In genomic region chr13:112580912-112581311, GRCh38 we compare ENCODE assay signal across 16 cellular contexts. TPM values are rescaled to one million over a fixed set of nuclear protein-coding genes. Genes with fewer than 3 reads are reported as not detected.
A peak's percentile ranks its signal among the peaks of the same experiment; 100 is the strongest.
DNase-seq lines count a peak whose midpoint lies in the region; ATAC-seq and TF ChIP-seq lines count a peak whose summit lies in the region.
"Had no signal": no experiment of that assay in that cellular context is flagged by ENCODE, and none has a peak within 500 bp of the region (broad histone marks: within the 10 kb centered on the region; RNA-seq: fewer than 3 reads in every experiment).

No MANE protein-coding gene starts in this region.

- H3K9me3 ChIP-seq in left ventricle myocardium inferior (replicated peaks): no peaks in the 10 kb centered on the region
- H3K9me3 ChIP-seq in T-helper 17 cell (ENCODE audit: control insufficient read depth, low read length, poor library complexity, severe bottlenecking): no peaks in the 10 kb centered on the region
- no peaks in the 10 kb centered on the region for H3K9me3 ChIP-seq in gastroesophageal sphincter

- TF ChIP-seq EP300 in gastroesophageal sphincter (IDR thresholded peaks at IDR 0.05): no peak

- no peaks in the 10 kb centered on the region for H3K27me3 Mint-ChIP-seq in T-helper 17 cell

- 50 to 57% methylated on average over 1 to 2 of the region's 3 CpGs for WGBS in gastroesophageal sphincter (ENCODE audit: low coverage in 1 of 2), 2 donors

- no peak for TF ChIP-seq CTCF in left ventricle myocardium inferior (IDR thresholded peaks at IDR 0.05; ENCODE audit: borderline replicate concordance)
- no peak for TF ChIP-seq CTCF in gastroesophageal sphincter (IDR thresholded peaks at IDR 0.05)

- ATAC-seq in left ventricle myocardium superior (peak; percentile 42), T-helper 17 cell (no peak), gastroesophageal sphincter (no peak)
- no peak for ATAC-seq in stimulated activated effector memory CD8-positive, alpha-beta T cell treated with anti-CD3 and anti-CD28 coated beads, Interleukin-12 subunit alpha, Interleukin-12 subunit beta, amount 100 ng/mL, for 72 hours
- ATAC-seq: A549; CD8-positive, alpha-beta T cell had no signal

- H3K4me3 Mint-ChIP-seq in T-helper 17 cell: no peak overlapping the region
- no peak overlapping the region for H3K4me3 Mint-ChIP-seq in stimulated activated effector memory CD8-positive, alpha-beta T cell treated with anti-CD3 and anti-CD28 coated beads, Interleukin-12 subunit alpha, Interleukin-12 subunit beta, amount 100 ng/mL, for 72 hours
- H3K4me3 Mint-ChIP-seq: CD8-positive, alpha-beta T cell; H9 had no signal

- H3K27ac ChIP-seq in left ventricle myocardium inferior (replicated peaks) (no peak overlapping the region), gastroesophageal sphincter (peak overlapping the region in 3 of 4 donors; percentile 21 to 48 (median 42))
- H3K27ac ChIP-seq: A549, C4-2B had no signal

- TF ChIP-seq POLR2A in gastroesophageal sphincter (IDR thresholded peaks at IDR 0.05): no peak

- H3K4me1 Mint-ChIP-seq in T-helper 17 cell: peaks cover 38% of the 10 kb centered on the region
- peaks cover 32% of the 10 kb centered on the region for H3K4me1 Mint-ChIP-seq in stimulated activated effector memory CD8-positive, alpha-beta T cell treated with anti-CD3 and anti-CD28 coated beads, Interleukin-12 subunit alpha, Interleukin-12 subunit beta, amount 100 ng/mL, for 72 hours

- intact Hi-C loops in left ventricle myocardium superior (cut with micrococcal nuclease) (no loop called here), left ventricle myocardium inferior (cut with micrococcal nuclease) (no loop called here)

- H3K9me3 Mint-ChIP-seq in stimulated activated effector memory CD8-positive, alpha-beta T cell treated with anti-CD3 and anti-CD28 coated beads, Interleukin-12 subunit alpha, Interleukin-12 subunit beta, amount 100 ng/mL, for 72 hours: no peaks in the 10 kb centered on the region

- DNase-seq in left ventricle myocardium superior (no peak), left ventricle myocardium inferior (no peak), T-helper 17 cell (no peak), NCI-H1105 (lab: John Stamatoyannopoulos, UW) (no peak)
- DNase-seq in stimulated activated effector memory CD8-positive, alpha-beta T cell treated with anti-CD3 and anti-CD28 coated beads, Interleukin-12 subunit alpha, Interleukin-12 subunit beta, amount 100 ng/mL, for 72 hours (ENCODE audit: low spot score in 2 of 2): no peak
- no peak for DNase-seq in activated naive CD4-positive, alpha-beta T cell treated with Interleukin-2 at 50 U/mL for 16 hours
- DNase-seq: BE2C; CD8-positive, alpha-beta T cell; COR-L47; DMS53; GF-D8; GOT3; H9 had no signal

- H3K36me3 ChIP-seq in left ventricle myocardium inferior: no peaks in the 10 kb centered on the region
- H3K36me3 ChIP-seq in gastroesophageal sphincter: no peaks in the 10 kb centered on the region

- H3K4me1 ChIP-seq in left ventricle myocardium inferior (peaks cover 27% of the 10 kb centered on the region), gastroesophageal sphincter (peaks cover 0 to 47% (median 3%) of the 10 kb centered on the region in 3 donors)
- H3K4me1 ChIP-seq: A549, BE2C had no signal

- H3K36me3 Mint-ChIP-seq in T-helper 17 cell (ENCODE audit: low read depth): peaks cover 3% of the 10 kb centered on the region
- H3K36me3 Mint-ChIP-seq in stimulated activated effector memory CD8-positive, alpha-beta T cell treated with anti-CD3 and anti-CD28 coated beads, Interleukin-12 subunit alpha, Interleukin-12 subunit beta, amount 100 ng/mL, for 72 hours: peaks cover 6% of the 10 kb centered on the region

- H3K27me3 ChIP-seq in left ventricle myocardium inferior (ENCODE audit: low read depth): no peaks in the 10 kb centered on the region
- no peaks in the 10 kb centered on the region for H3K27me3 ChIP-seq in gastroesophageal sphincter
- H3K27me3 ChIP-seq: BE2C had no signal

- H3K27ac Mint-ChIP-seq in T-helper 17 cell: peak overlapping the region; percentile 6
- peak overlapping the region; percentile 80 for H3K27ac Mint-ChIP-seq in stimulated activated effector memory CD8-positive, alpha-beta T cell treated with anti-CD3 and anti-CD28 coated beads, Interleukin-12 subunit alpha, Interleukin-12 subunit beta, amount 100 ng/mL, for 72 hours
- H3K27ac Mint-ChIP-seq: CD8-positive, alpha-beta T cell; H9 had no signal

- no peak overlapping the region for H3K4me3 ChIP-seq in left ventricle myocardium inferior
- H3K4me3 ChIP-seq in gastroesophageal sphincter: no peak overlapping the region
- H3K4me3 ChIP-seq: A549 had no signal

RNA-seq across cellular contexts. Expression of gene TUBGCP3, which starts 7.0 kb away (rescaled TPM):
- total RNA-seq in left ventricle myocardium superior (16.0 TPM), left ventricle myocardium inferior (16.7 TPM), T-helper 17 cell (10 to 100 TPM; 34.5 to 35.3 TPM), gastroesophageal sphincter (10 to 100 TPM; 25.6 to 37.8 (median 28.9) TPM)
